ENCODE assay signal across 25 cellular contexts in the genomic region with DNA sequence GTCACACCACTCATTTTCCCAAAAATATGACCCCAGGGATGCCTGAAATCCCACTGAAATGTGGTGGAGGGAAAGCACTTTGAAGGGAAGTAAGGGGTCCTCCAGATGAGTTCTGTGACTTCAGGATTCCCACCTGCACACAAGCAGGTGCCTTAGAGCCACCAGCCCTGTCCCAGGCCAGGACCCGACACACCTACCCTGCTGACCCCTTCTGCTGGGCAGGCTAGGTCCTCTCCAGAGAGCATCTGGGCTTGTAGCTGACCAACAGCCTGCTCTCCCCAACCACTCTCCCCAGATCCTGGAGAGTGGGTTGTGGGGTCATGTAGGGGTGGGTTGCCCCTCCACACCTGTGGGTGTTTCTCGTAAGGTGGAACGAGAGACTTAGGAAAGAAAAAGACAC. TPM values are rescaled to one million over a fixed set of nuclear protein-coding genes. Genes with fewer than 3 reads are reported as not detected.
DNase-seq lines count a peak whose midpoint lies in the region; ATAC-seq and TF ChIP-seq lines count a peak whose summit lies in the region.
"Had no signal": no experiment of that assay in that cellular context is flagged by ENCODE, and none has a peak within 500 bp of the region (broad histone marks: within the 10 kb centered on the region; RNA-seq: fewer than 3 reads in every experiment).

No MANE protein-coding gene starts in this region.

- no peaks in the 10 kb centered on the region for H4K20me1 ChIP-seq in H9 (ENCODE audit: control insufficient read depth, insufficient read depth, insufficient read length)

- H2AK5ac ChIP-seq in H9 (ENCODE audit: insufficient read length, low read length) = no peak overlapping the region

- H3K4me3 ChIP-seq in NT2/D1 (ENCODE audit: insufficient read length, low read depth) (no peak overlapping the region), iPS-15b (ENCODE audit: low read depth, low read length) (no peak overlapping the region), suprapubic skin (no peak overlapping the region)
- H3K4me3 ChIP-seq: Peyer's patch had no signal

- no peak overlapping the region for H3K23ac ChIP-seq in H9 (ENCODE audit: insufficient read length, low read depth, low read length)

- H2BK20ac ChIP-seq in H9 (ENCODE audit: low read depth, low read length, poor library complexity, severe bottlenecking) = no peak overlapping the region

- H3K27ac Mint-ChIP-seq in H9 (peak overlapping the region in 2 of 3 experiments; percentile 96 to 98; a peak in 4 of 7 replicates), progenitor cell of endocrine pancreas (peak overlapping the region; percentile 93)
- H3K27ac Mint-ChIP-seq: B cell; CD8-positive, alpha-beta T cell; HFFc6 had no signal

- H2BK120ac ChIP-seq in H9 (ENCODE audit: low read depth, low read length, poor library complexity, severe bottlenecking) = no peak overlapping the region

- DNase-seq in H9 = no peak
- DNase-seq in NT2/D1 (ENCODE audit: low read depth, low spot score) = no peak
- no peak for DNase-seq in progenitor cell of endocrine pancreas (ENCODE audit: low spot score, unreplicated experiment)
- DNase-seq in dedifferentiated amniotic fluid mesenchymal stem cell (ENCODE audit: extremely low spot score) = no peak
- DNase-seq in suprapubic skin (ENCODE audit: low spot score in 2 of 2) = no peak
- DNase-seq in NCI-H128 (lab: John Stamatoyannopoulos, UW; ENCODE audit: unreplicated experiment) = no peak
- DNase-seq: CD8-positive, alpha-beta T cell; DMS153; DND-41; H7; HFFc6; NCI-H1048; NCI-H1417 treated with DMSO at 0.1 percent for 48 hours; NCI-H1694 treated with DMSO at 0.1 percent for 48 hours; NCI-H2081; NCI-H2171; NCI-H226; NCI-H510A; NCI-H69; Peyer's patch; SHP77 treated with DMSO at 0.1 percent for 48 hours had no signal

- no peaks in the 10 kb centered on the region for H3K23me2 ChIP-seq in H9 (ENCODE audit: insufficient read length, low read depth, low read length, poor library complexity, severe bottlenecking)

- no peak overlapping the region for H2AFZ ChIP-seq in H9 (ENCODE audit: low read length)

- no peaks in the 10 kb centered on the region for H3K9me3 Mint-ChIP-seq in H9
- no peaks in the 10 kb centered on the region for H3K9me3 Mint-ChIP-seq in progenitor cell of endocrine pancreas (ENCODE audit: low read depth)
- H3K9me3 Mint-ChIP-seq: CD8-positive, alpha-beta T cell; HFFc6 had no signal

- H3K9me3 ChIP-seq in H9 (ENCODE audit: control insufficient read depth, low read depth, low read length) (no peaks in the 10 kb centered on the region), NT2/D1 (ENCODE audit: insufficient read depth, low read length) (no peaks in the 10 kb centered on the region), iPS-15b (ENCODE audit: control insufficient read depth, insufficient read depth, low read length) (no peaks in the 10 kb centered on the region), suprapubic skin (no peaks in the 10 kb centered on the region)
- H3K9me3 ChIP-seq: Peyer's patch had no signal

- H4K5ac ChIP-seq in H9 (ENCODE audit: insufficient read length, low read depth, low read length) = no peak overlapping the region

- no peak overlapping the region for H3T11ph ChIP-seq in H9 (ENCODE audit: low read length)

- H2BK12ac ChIP-seq in H9 (ENCODE audit: insufficient read length, low read depth, low read length) = no peak overlapping the region

- no peak overlapping the region for H3K4ac ChIP-seq in H9 (ENCODE audit: low read depth, low read length)

- no peak for TF ChIP-seq EP300 in suprapubic skin (IDR thresholded peaks at IDR 0.05)

- no peak overlapping the region for H2BK5ac ChIP-seq in H9 (ENCODE audit: insufficient read length, low read length)

- no peak for TF ChIP-seq POLR2A in suprapubic skin (IDR thresholded peaks at IDR 0.05)

- no CpG with 5 or more reads among the region's 3 CpGs for WGBS in H9 (ENCODE audit: extremely low coverage, insufficient read length, low lambda C conversion rate)
- 96% methylated on average over 3 of the region's 3 CpGs for WGBS in suprapubic skin

- H3K4me2 ChIP-seq in H9 (ENCODE audit: insufficient read depth, insufficient read length, low read length) = no peak overlapping the region

- H3K4me1 Mint-ChIP-seq in H9 (peaks cover 25 to 33% of the 10 kb centered on the region in 2 experiments), progenitor cell of endocrine pancreas (ENCODE audit: low read depth) (peaks cover 14% of the 10 kb centered on the region)
- H3K4me1 Mint-ChIP-seq: B cell had no signal

- H2BK15ac ChIP-seq in H9 (ENCODE audit: low read depth, low read length) = no peak overlapping the region

- H3K18ac ChIP-seq in H9 (ENCODE audit: insufficient read length, low read depth, low read length) = no peak overlapping the region

- no peak for ATAC-seq in HG03460 (IDR thresholded peaks at IDR 0.05; ENCODE audit: unreplicated experiment)
- ATAC-seq: CD8-positive, alpha-beta T cell had no signal

- H3K27me3 ChIP-seq in H9 (ENCODE audit: insufficient read depth, low read length) = no peaks in the 10 kb centered on the region
- no peaks in the 10 kb centered on the region for H3K27me3 ChIP-seq in NT2/D1 (ENCODE audit: insufficient read depth, insufficient read length)
- H3K27me3 ChIP-seq in iPS-15b (ENCODE audit: control insufficient read depth, insufficient read depth, low read length) = no peaks in the 10 kb centered on the region
- H3K27me3 ChIP-seq in suprapubic skin = no peaks in the 10 kb centered on the region
- H3K27me3 ChIP-seq: Peyer's patch had no signal

- no peaks in the 10 kb centered on the region for H3K79me1 ChIP-seq in H9 (ENCODE audit: insufficient read depth, low read depth, low read length, poor library complexity, severe bottlenecking)

- H3K56ac ChIP-seq in H9 (ENCODE audit: insufficient read length, low read depth, low read length) = no peak overlapping the region

- H3K27ac ChIP-seq in H9 (ENCODE audit: insufficient read length, low read depth, low read length) (no peak overlapping the region), suprapubic skin (no peak overlapping the region)
- H3K27ac ChIP-seq: C4-2B, Peyer's patch had no signal

- H3K27me3 Mint-ChIP-seq in H9 (ENCODE audit: low read depth) (peaks cover 3% of the 10 kb centered on the region), progenitor cell of endocrine pancreas (no peaks in the 10 kb centered on the region)
- H3K27me3 Mint-ChIP-seq: B cell had no signal

- no peak overlapping the region for H4K91ac ChIP-seq in H9 (ENCODE audit: insufficient read length, low read depth, low read length)

- no peaks in the 10 kb centered on the region for H3K79me2 ChIP-seq in H9 (ENCODE audit: insufficient read depth, low read length)

- no peak overlapping the region for H4K8ac ChIP-seq in H9 (replicated peaks; ENCODE audit: insufficient read length, low read depth, low read length)

- H3K36me3 ChIP-seq in NT2/D1 (ENCODE audit: insufficient read depth, insufficient read length, low read length) (no peaks in the 10 kb centered on the region), iPS-15b (ENCODE audit: control insufficient read depth, insufficient read depth, low read length) (no peaks in the 10 kb centered on the region), suprapubic skin (no peaks in the 10 kb centered on the region)
- H3K36me3 ChIP-seq: Peyer's patch had no signal

- no peak overlapping the region for H3K14ac ChIP-seq in H9 (ENCODE audit: insufficient read depth, low read length)

- H3K4me3 Mint-ChIP-seq in H9 (no peak overlapping the region), progenitor cell of endocrine pancreas (ENCODE audit: low read depth) (peak overlapping the region; percentile 52)
- H3K4me3 Mint-ChIP-seq: B cell; CD8-positive, alpha-beta T cell; HFFc6 had no signal

- H3K36me3 Mint-ChIP-seq in H9 (ENCODE audit: insufficient read depth in 1 of 3, low read depth in 3 of 3) (no peaks in the 10 kb centered on the region), progenitor cell of endocrine pancreas (ENCODE audit: insufficient read depth) (no peaks in the 10 kb centered on the region)
- H3K36me3 Mint-ChIP-seq: CD8-positive, alpha-beta T cell had no signal

- TF ChIP-seq CTCF in H9 (conservative IDR thresholded peaks at IDR 0.05) (no peak), progenitor cell of endocrine pancreas (IDR thresholded peaks at IDR 0.05; ENCODE audit: unreplicated experiment) (no peak), suprapubic skin (IDR thresholded peaks at IDR 0.05) (no peak)

- H3K4me1 ChIP-seq in H9 (ENCODE audit: insufficient read depth, low read length) (0 out of 2 replicates have a peak, but pooled peaks cover 2% of the 10 kb centered on the region), NT2/D1 (ENCODE audit: insufficient read depth, insufficient read length) (peaks cover 16% of the 10 kb centered on the region), iPS-15b (ENCODE audit: control insufficient read depth, insufficient read depth, low read length) (peaks cover 3% of the 10 kb centered on the region), suprapubic skin (no peaks in the 10 kb centered on the region)
- H3K4me1 ChIP-seq: Peyer's patch had no signal

- H3K9ac ChIP-seq in H9 (ENCODE audit: extremely low read depth, insufficient read length, low read length) (no peak overlapping the region), NT2/D1 (ENCODE audit: insufficient read length, low read depth) (peak overlapping the region; percentile 73), iPS-15b (ENCODE audit: low read depth, low read length) (peak overlapping the region; percentile 47)

RNA-seq across cellular contexts. Expression of gene CILP, which starts 14.9 kb away (rescaled TPM):
- total RNA-seq in H9 (2021) = 0.04 TPM in 1 of 2 replicates, not detected in the other
- 0.22 and 0.29 TPM in 2 replicates for total RNA-seq in progenitor cell of endocrine pancreas
- 10 to 100 TPM in 3 of 4 donors, 1 to 10 TPM in 1; 2.7 to 15.2 (median 11.3) TPM for total RNA-seq in suprapubic skin
- total RNA-seq: H7 had no signal

RNA-seq across cellular contexts. Expression of gene CLPX, which starts 41.1 kb away (rescaled TPM):
- 53.8 and 55.8 TPM in 2 replicates for total RNA-seq in H9 (2021)
- total RNA-seq in progenitor cell of endocrine pancreas = 52.1 and 56.2 TPM in 2 replicates
- 100 to 1,000 TPM in 1 of 4 donors, 10 to 100 TPM in 3; 45.5 to 103 (median 58.3) TPM for total RNA-seq in suprapubic skin
